Comparison of ENCODE assay signal across 8 cellular contexts in genomic region chr3:184248454-184249411, GRCh38. TPM values are rescaled to one million over a fixed set of nuclear protein-coding genes. Genes with fewer than 3 reads are reported as not detected.
DNase-seq lines count a peak whose midpoint lies in the region; ATAC-seq lines count a peak whose summit lies in the region.

Gene ALG3 (minus strand): TSS chr3:184248962. CDS start chr3:184248940, 22 bp downstream.

- peak within 1 kb of the TSS; percentile 86 to 99 (median 95) for H3K27ac Mint-ChIP-seq in CD8-positive, alpha-beta memory T cell
- H3K27ac Mint-ChIP-seq in activated T-cell treated with anti-CD3 and anti-CD28 coated beads, Interleukin-2, amount 50 U/mL, for 24 hours, result peak within 1 kb of the TSS; percentile 99

- WGBS in esophagus, 2 donors, result 0% methylated on average over 47 to 49 of the region's 49 CpGs

- peak; percentile 79 to 90 (median 83) for DNase-seq in CD8-positive, alpha-beta memory T cell
- peak in 74 of 76 experiments; percentile 18 to 88 (median 76) for DNase-seq in HUDEP-2 (lab: John Stamatoyannopoulos, UW; ENCODE audit: unreplicated experiment in 76 of 76)
- peak; percentile 82 for DNase-seq in OCI-M1 (lab: John Stamatoyannopoulos, UW)
- DNase-seq in activated T-cell treated with anti-CD3 and anti-CD28 coated beads, Interleukin-2, amount 50 U/mL, for 24 hours, result peak; percentile 94
- DNase-seq in stimulated activated CD8-positive, alpha-beta memory T cell treated with anti-CD3 and anti-CD28 coated beads, Interleukin-4, amount 100 ng/mL, for 48 hours, result peak; percentile 92

- H3K27me3 Mint-ChIP-seq in CD8-positive, alpha-beta memory T cell, result no peaks in the 10 kb centered on the region
- no peaks in the 10 kb centered on the region for H3K27me3 Mint-ChIP-seq in activated T-cell treated with anti-CD3 and anti-CD28 coated beads, Interleukin-2, amount 50 U/mL, for 24 hours

- H3K36me3 Mint-ChIP-seq in CD8-positive, alpha-beta memory T cell, result peaks cover 0 to 32% (median 6%) of the 10 kb centered on the region in 3 donors
- peaks cover 52% of the 10 kb centered on the region for H3K36me3 Mint-ChIP-seq in activated T-cell treated with anti-CD3 and anti-CD28 coated beads, Interleukin-2, amount 50 U/mL, for 24 hours (ENCODE audit: low read depth)

- H3K4me1 ChIP-seq in CD8-positive, alpha-beta memory T cell (ENCODE audit: insufficient read depth, low read length), result peaks cover 10% of the 10 kb centered on the region
- H3K4me1 ChIP-seq in esophagus (ENCODE audit: control insufficient read depth in 2 of 2, insufficient read depth in 2 of 2, low read length in 1 of 2) (no peaks in the 10 kb centered on the region), muscle layer of colon (ENCODE audit: insufficient read depth, low read length) (peaks cover 15% of the 10 kb centered on the region)

- no peaks in the 10 kb centered on the region for H3K9me3 Mint-ChIP-seq in CD8-positive, alpha-beta memory T cell
- H3K9me3 Mint-ChIP-seq in activated T-cell treated with anti-CD3 and anti-CD28 coated beads, Interleukin-2, amount 50 U/mL, for 24 hours, result no peaks in the 10 kb centered on the region

- peaks cover 14 to 26% (median 18%) of the 10 kb centered on the region in 3 donors for H3K4me1 Mint-ChIP-seq in CD8-positive, alpha-beta memory T cell
- H3K4me1 Mint-ChIP-seq in activated T-cell treated with anti-CD3 and anti-CD28 coated beads, Interleukin-2, amount 50 U/mL, for 24 hours (ENCODE audit: low read depth), result peaks cover 22% of the 10 kb centered on the region

- H3K27me3 ChIP-seq in CD8-positive, alpha-beta memory T cell (ENCODE audit: insufficient read depth, low read length, poor library complexity, severe bottlenecking), result no peaks in the 10 kb centered on the region
- H3K27me3 ChIP-seq in esophagus (ENCODE audit: control insufficient read depth in 1 of 2, insufficient read depth in 2 of 2, low read length in 2 of 2) (no peaks in the 10 kb centered on the region), muscle layer of colon (ENCODE audit: control insufficient read depth in 1 of 2, insufficient read depth in 2 of 2, low read length in 2 of 2) (no peaks in the 10 kb centered on the region)

- H3K27ac ChIP-seq in CD8-positive, alpha-beta memory T cell (ENCODE audit: low read depth, low read length), result peak within 1 kb of the TSS; percentile 85
- H3K27ac ChIP-seq in esophagus (ENCODE audit: low read depth in 2 of 2, low read length in 1 of 2), result peak within 1 kb of the TSS; percentile 81 to 88
- peak within 1 kb of the TSS; percentile 94 for H3K27ac ChIP-seq in muscle layer of colon (ENCODE audit: low read depth, low read length)

- H3K4me3 Mint-ChIP-seq in CD8-positive, alpha-beta memory T cell, result peak within 1 kb of the TSS; percentile 92 to 98 (median 96)
- peak within 1 kb of the TSS; percentile 85 for H3K4me3 Mint-ChIP-seq in activated T-cell treated with anti-CD3 and anti-CD28 coated beads, Interleukin-2, amount 50 U/mL, for 24 hours

- ATAC-seq in GM19463 (IDR thresholded peaks at IDR 0.05; ENCODE audit: unreplicated experiment), result peak; percentile 41

- CTCF ChIA-PET in CD8-positive, alpha-beta memory T cell (lab: Charles Lee), result interaction anchor here (0.9 to 2.8 kb wide), 8 partner anchors 8 to 364 kb away, joined by 3 to 18 read pairs (median 7); partner anchors contain the start of genes CAMK2N2, PARL and VWA5B2

- peak within 1 kb of the TSS; percentile 81 for H3K9ac ChIP-seq in muscle layer of colon (ENCODE audit: low read length)

- H3K4me3 ChIP-seq in CD8-positive, alpha-beta memory T cell (ENCODE audit: low read length), result peak within 1 kb of the TSS; percentile 94
- peak within 1 kb of the TSS; percentile 80 to 93 for H3K4me3 ChIP-seq in esophagus (ENCODE audit: low read depth in 1 of 2, low read length in 2 of 2)
- peak within 1 kb of the TSS; percentile 89 to 92 for H3K4me3 ChIP-seq in muscle layer of colon (ENCODE audit: low read depth in 1 of 2, low read length in 2 of 2)

- no peaks in the 10 kb centered on the region for H3K9me3 ChIP-seq in CD8-positive, alpha-beta memory T cell (ENCODE audit: low read length)
- H3K9me3 ChIP-seq in esophagus (ENCODE audit: control insufficient read depth in 2 of 2, insufficient read depth in 1 of 2, low read depth in 1 of 2, low read length in 1 of 2) (no peaks in the 10 kb centered on the region), muscle layer of colon (ENCODE audit: low read length) (no peaks in the 10 kb centered on the region)

- POLR2A ChIA-PET in CD8-positive, alpha-beta memory T cell (lab: Charles Lee), result no interaction called here

- peaks cover 5% of the 10 kb centered on the region for H3K36me3 ChIP-seq in CD8-positive, alpha-beta memory T cell (ENCODE audit: insufficient read depth, low read length)
- H3K36me3 ChIP-seq in esophagus (ENCODE audit: control insufficient read depth in 2 of 2, insufficient read depth in 2 of 2, low read length in 1 of 2) (peaks cover 6 to 15% of the 10 kb centered on the region in 2 donors), muscle layer of colon (ENCODE audit: insufficient read depth, low read length) (peaks cover 19% of the 10 kb centered on the region)

RNA-seq across cellular contexts. Expression of gene ALG3, which starts in this region (rescaled TPM):
- 10 to 100 TPM; 59.4 to 61.4 TPM for total RNA-seq in CD8-positive, alpha-beta memory T cell
- 73.2 TPM for polyA plus RNA-seq in CD8-positive, alpha-beta memory T cell
- polyA plus RNA-seq in esophagus, result 10 to 100 TPM; 16.4 to 31.0 TPM

Comparison
In these comparisons a context has a peak if more than half of its experiments do, and no peak if none do; other contexts are left out.
1. Peak in every context shown above with its lines: DNase-seq, ATAC-seq, H3K4me3 ChIP-seq and H3K27ac ChIP-seq.